Comparison of ENCODE assay signal across 2 cellular contexts in genomic region chr10:116993610-116994009, GRCh38.
TF ChIP-seq lines count a peak whose summit lies in the region.

No MANE protein-coding gene starts in this region.

TF ChIP-seq in HepG2, 621 proteins besides CTCF, POLR2A, EP300 and RAD21:
- TF ChIP-seq PBX3 (CRISPR knock-in tag; IDR thresholded peaks at IDR 0.05; ENCODE audit: borderline replicate concordance) (no peak), IRF2 (CRISPR knock-in tag; IDR thresholded peaks at IDR 0.05) (no peak), ZNF160 (CRISPR knock-in tag; IDR thresholded peaks at IDR 0.05) (no peak), CEBPB (IDR thresholded peaks at IDR 0.05; ENCODE audit: borderline replicate concordance, low read depth, low read length) (peak; percentile 42; the same call in 1 of the 2 replicates)
TF ChIP-seq in HepG2: peak in this region for 1.

TF ChIP-seq in K562, 482 proteins besides CTCF, POLR2A, EP300 and RAD21:
- no peak for TF ChIP-seq HOXB6 (CRISPR knock-in tag; IDR thresholded peaks at IDR 0.05; ENCODE audit: borderline replicate concordance)
- no peak for TF ChIP-seq CEBPG (CRISPR knock-in tag; IDR thresholded peaks at IDR 0.05)
- TF ChIP-seq CEBPG (tag; conservative IDR thresholded peaks at IDR 0.05 in 1 of 2, IDR thresholded peaks at IDR 0.05 in 1 of 2): peak; percentile 19 to 75; a peak in 2 of 4 replicates
- TF ChIP-seq, protein P1, sequence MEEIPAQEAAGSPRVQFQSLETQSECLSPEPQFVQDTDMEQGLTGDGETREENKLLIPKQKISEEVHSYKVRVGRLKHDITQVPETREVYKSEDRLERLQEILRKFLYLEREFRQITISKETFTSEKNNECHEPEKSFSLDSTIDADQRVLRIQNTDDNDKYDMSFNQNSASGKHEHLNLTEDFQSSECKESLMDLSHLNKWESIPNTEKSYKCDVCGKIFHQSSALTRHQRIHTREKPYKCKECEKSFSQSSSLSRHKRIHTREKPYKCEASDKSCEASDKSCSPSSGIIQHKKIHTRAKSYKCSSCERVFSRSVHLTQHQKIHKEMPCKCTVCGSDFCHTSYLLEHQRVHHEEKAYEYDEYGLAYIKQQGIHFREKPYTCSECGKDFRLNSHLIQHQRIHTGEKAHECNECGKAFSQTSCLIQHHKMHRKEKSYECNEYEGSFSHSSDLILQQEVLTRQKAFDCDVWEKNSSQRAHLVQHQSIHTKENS (CRISPR knock-in tag; IDR thresholded peaks at IDR 0.05): no peak
- TF ChIP-seq SRSF1 (IDR thresholded peaks at IDR 0.05; ENCODE audit: low read depth, low read length): no peak
- TF ChIP-seq CEBPB (tag; IDR thresholded peaks at IDR 0.05): peak; percentile 70
TF ChIP-seq in K562: peak in this region for 2.
